Comparison of ENCODE assay signal across 17 cellular contexts in genomic region chr16:85696761-85697160, GRCh38. TPM values are rescaled to one million over a fixed set of nuclear protein-coding genes. Genes with fewer than 3 reads are reported as not detected.
DNase-seq lines count a peak whose midpoint lies in the region; ATAC-seq and TF ChIP-seq lines count a peak whose summit lies in the region.
"Had no signal": no experiment of that assay in that cellular context is flagged by ENCODE, and none has a peak within 500 bp of the region (broad histone marks: within the 10 kb centered on the region; RNA-seq: fewer than 3 reads in every experiment).

No MANE protein-coding gene starts in this region.

- no peak overlapping the region for H3K27ac Mint-ChIP-seq in activated naive CD4-positive, alpha-beta T cell treated with anti-CD3 and anti-CD28 coated beads, Interleukin-2, amount 50 U/mL, for 72 hours
- H3K27ac Mint-ChIP-seq: CD4-positive, alpha-beta memory T cell had no signal

- no peak overlapping the region for H3K4me3 ChIP-seq in epithelial cell of esophagus (ENCODE audit: low read length)
- H3K4me3 ChIP-seq: BLaER1, MG63 had no signal

- H3K9me3 Mint-ChIP-seq in activated naive CD4-positive, alpha-beta T cell treated with anti-CD3 and anti-CD28 coated beads, Interleukin-2, amount 50 U/mL, for 72 hours: no peaks in the 10 kb centered on the region
- H3K9me3 Mint-ChIP-seq: H9 had no signal

- ATAC-seq in HG03135 (IDR thresholded peaks at IDR 0.05; ENCODE audit: unreplicated experiment) (no peak), GM21526 (IDR thresholded peaks at IDR 0.05; ENCODE audit: low FRiP score, unreplicated experiment) (no peak)
- ATAC-seq in activated naive CD4-positive, alpha-beta T cell treated with anti-CD3 and anti-CD28 coated beads, Interleukin-2, amount 50 U/mL, for 72 hours: no peak

- CTCF ChIA-PET in RWPE1 (lab: Yijun Ruan, JAX): interaction anchor here (0.9 kb wide), 1 partner anchor 23 kb away, joined by 4 read pairs; no protein-coding TSS in a partner anchor

- intact Hi-C loops in posterior cingulate gyrus (cut with DNase I): no loop called here

- POLR2A ChIA-PET in RWPE1 (lab: Yijun Ruan, JAX; ENCODE audit: low non-redundant PET): interaction anchor here (0.6 kb wide), 1 partner anchor 14 kb away, joined by 4 read pairs; no protein-coding TSS in a partner anchor

- DNase-seq in NCI-H1694 (lab: John Stamatoyannopoulos, UW) (peak; percentile 85), RWPE1 (ENCODE audit: low spot score) (peak; percentile 45), epithelial cell of esophagus (ENCODE audit: low read depth) (peak; percentile 76), posterior cingulate gyrus (peak in 6 of 10 donors; percentile 32 to 92 (median 66))
- no peak for DNase-seq in activated naive CD4-positive, alpha-beta T cell treated with anti-CD3 and anti-CD28 coated beads, Interleukin-2, amount 50 U/mL, for 72 hours (ENCODE audit: low spot score in 2 of 2)
- DNase-seq: CD4-positive, alpha-beta memory T cell; EL; H9; IMR-90; Kasumi-1; MG63; NCI-H1048; NCI-H2227 treated with DMSO at 0.1 percent for 48 hours; SIG-M5 had no signal

- no peaks in the 10 kb centered on the region for H3K36me3 Mint-ChIP-seq in activated naive CD4-positive, alpha-beta T cell treated with anti-CD3 and anti-CD28 coated beads, Interleukin-2, amount 50 U/mL, for 72 hours
- H3K36me3 Mint-ChIP-seq: CD4-positive, alpha-beta memory T cell had no signal

- peak overlapping the region; percentile 55; the same call in 1 of the 2 replicates for H3K27ac ChIP-seq in RWPE1
- H3K27ac ChIP-seq: BLaER1 had no signal

- TF ChIP-seq CTCF in RWPE1 (conservative IDR thresholded peaks at IDR 0.05; ENCODE audit: low read depth) (no peak), epithelial cell of esophagus (IDR thresholded peaks at IDR 0.05; ENCODE audit: insufficient read depth, low read depth, low read length, missing control alignments) (no peak)

RNA-seq across cellular contexts. Expression of gene GINS2, which starts 8.0 kb away (rescaled TPM):
- total RNA-seq in activated naive CD4-positive, alpha-beta T cell treated with anti-CD3 and anti-CD28 coated beads, Interleukin-2, amount 50 U/mL, for 72 hours: 10 to 100 TPM; 42.3 to 73.6 TPM

RNA-seq across cellular contexts. Expression of gene C16orf74, which starts 54.1 kb away (rescaled TPM):
- 1 to 10 TPM in 1 of 2 donors, under 1 TPM in 1; 0.46 to 1.4 TPM for total RNA-seq in activated naive CD4-positive, alpha-beta T cell treated with anti-CD3 and anti-CD28 coated beads, Interleukin-2, amount 50 U/mL, for 72 hours

Comparison
In these comparisons a context has a peak if more than half of its experiments do, and no peak if none do; other contexts are left out.
1. DNase-seq: peak in NCI-H1694 (single experiment), RWPE1 (single experiment), epithelial cell of esophagus (single experiment) and posterior cingulate gyrus (6 of 10); none in activated naive CD4-positive, alpha-beta T cell treated with anti-CD3 and anti-CD28 coated beads, Interleukin-2, amount 50 U/mL, for 72 hours (0 of 2).